In the genomic region with DNA sequence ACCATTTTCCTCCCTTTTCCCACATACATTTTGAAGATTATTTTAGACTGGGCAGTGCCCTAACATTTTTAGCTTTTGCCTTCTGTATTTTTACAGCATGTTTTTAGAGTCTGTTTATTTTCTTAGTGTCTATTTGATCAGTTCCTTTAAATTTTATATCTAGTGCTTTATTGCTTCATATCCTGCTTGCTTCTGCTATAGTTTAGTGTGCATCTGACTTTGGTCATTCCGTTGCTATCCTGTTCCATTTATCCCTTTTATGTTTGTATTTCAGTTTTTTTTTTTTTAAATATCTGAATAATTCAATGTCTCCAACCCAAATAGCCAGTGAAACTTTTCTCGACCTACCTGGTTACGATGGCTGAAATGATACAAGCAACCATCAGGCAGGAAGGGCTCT, we compare ENCODE assay signal across 12 cellular contexts.
"Had no signal": no experiment of that assay in that cellular context is flagged by ENCODE, and none has a peak within 500 bp of the region (broad histone marks: within the 10 kb centered on the region; RNA-seq: fewer than 3 reads in every experiment).

No MANE protein-coding gene starts in this region.

- H3K27ac Mint-ChIP-seq: naive thymus-derived CD4-positive, alpha-beta T cell had no signal

- H3K4me3 ChIP-seq: adrenal gland, ovary had no signal

- H3K4me3 Mint-ChIP-seq: activated CD4-positive, alpha-beta memory T cell treated with anti-CD3 and anti-CD28 coated beads for 36 hours had no signal

- DNase-seq: activated CD4-positive, alpha-beta memory T cell treated with anti-CD3 and anti-CD28 coated beads for 36 hours; activated CD4-positive, CD25-positive, alpha-beta regulatory T cell treated with anti-CD3 and anti-CD28 coated beads, Interleukin-2, amount 50 U/mL, for 72 hours; activated CD8-positive, alpha-beta memory T cell treated with anti-CD3 and anti-CD28 coated beads, Interleukin-2, amount 50 U/mL, for 4 hours; activated naive CD4-positive, alpha-beta T cell treated with Interleukin-2 at 50 U/mL for 16 hours; adrenal gland; caudate nucleus; cortex of kidney; glutamatergic neuron; naive thymus-derived CD4-positive, alpha-beta T cell; ovary; stimulated activated CD4-positive, alpha-beta T cell treated with anti-CD3 and anti-CD28 coated beads, Interleukin-4, amount 100 ng/mL, for 1 hour; stimulated activated CD8-positive, alpha-beta memory T cell treated with anti-CD3 and anti-CD28 coated beads, Interleukin-4, amount 100 ng/mL, for 48 hours had no signal

- H3K27me3 Mint-ChIP-seq: activated CD4-positive, alpha-beta memory T cell treated with anti-CD3 and anti-CD28 coated beads for 36 hours; naive thymus-derived CD4-positive, alpha-beta T cell had no signal

- ATAC-seq: naive thymus-derived CD4-positive, alpha-beta T cell had no signal

- H3K36me3 ChIP-seq: adrenal gland, ovary had no signal

- H3K9me3 ChIP-seq: adrenal gland, ovary had no signal

- H3K27me3 ChIP-seq: adrenal gland, ovary had no signal

- H3K27ac ChIP-seq: adrenal gland, ovary had no signal

- H3K9me3 Mint-ChIP-seq: activated CD4-positive, alpha-beta memory T cell treated with anti-CD3 and anti-CD28 coated beads for 36 hours had no signal

- H3K36me3 Mint-ChIP-seq: activated CD4-positive, alpha-beta memory T cell treated with anti-CD3 and anti-CD28 coated beads for 36 hours had no signal
